3 cellular contexts compared by ENCODE assay signal in the genomic region with DNA sequence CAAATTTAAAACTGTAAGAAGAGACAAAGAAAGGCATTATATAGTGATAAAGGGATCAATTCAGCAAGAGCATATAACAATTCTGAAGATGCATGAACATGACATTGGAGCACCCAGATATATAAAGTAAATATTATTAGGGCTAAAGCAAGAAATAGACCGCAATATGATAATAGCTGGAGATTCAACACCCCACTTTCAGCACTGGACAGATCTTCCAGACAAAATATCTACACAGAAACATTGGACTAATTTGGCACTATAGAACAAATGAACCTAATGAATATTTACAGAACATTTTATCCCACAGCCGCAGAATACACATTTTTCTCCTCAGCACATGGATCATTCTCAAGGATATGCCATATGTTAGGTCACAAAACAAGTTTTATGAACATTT.
"Had no signal": no experiment of that assay in that cellular context is flagged by ENCODE, and none has a peak within 500 bp of the region (broad histone marks: within the 10 kb centered on the region; RNA-seq: fewer than 3 reads in every experiment).

No MANE protein-coding gene starts in this region.

- H3K4me3 ChIP-seq: GM12878 had no signal

- ATAC-seq: GM12878 had no signal

- DNase-seq: GDM1, GF-D8 had no signal
